Comparison of ENCODE assay signal across 24 cellular contexts in the genomic region with DNA sequence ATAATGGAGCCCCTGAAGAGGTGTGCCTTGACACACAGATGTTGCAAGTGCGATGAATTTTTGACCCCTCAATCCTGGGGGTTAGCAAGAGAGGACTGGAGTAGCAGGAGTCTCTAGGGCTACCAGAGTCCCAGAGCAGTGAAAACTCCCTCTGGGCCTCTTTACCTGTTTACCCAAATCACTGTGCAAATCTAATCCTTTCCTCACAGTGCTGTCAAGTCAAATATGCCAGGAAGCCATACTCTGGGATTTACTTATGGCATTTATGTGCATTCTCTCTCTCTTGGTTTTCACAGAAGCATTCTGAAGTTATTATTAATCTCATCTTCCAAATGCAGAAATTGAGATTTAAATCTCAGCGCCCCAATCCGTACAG.
DNase-seq lines count a peak whose midpoint lies in the region; ATAC-seq and TF ChIP-seq lines count a peak whose summit lies in the region.
"Had no signal": no experiment of that assay in that cellular context is flagged by ENCODE, and none has a peak within 500 bp of the region (broad histone marks: within the 10 kb centered on the region; RNA-seq: fewer than 3 reads in every experiment).

No MANE protein-coding gene starts in this region.

- intact Hi-C loops in Calu3 (cut with micrococcal nuclease; ENCODE audit: unreplicated experiment): no loop called here

- H3K4me3 Mint-ChIP-seq in Calu3 (ENCODE audit: low read depth, unreplicated experiment) (no peak overlapping the region), osteocyte (ENCODE audit: unreplicated experiment) (peak overlapping the region; percentile 47)
- H3K4me3 Mint-ChIP-seq in activated CD8-positive, alpha-beta T cell treated with anti-CD3 and anti-CD28 coated beads, Interleukin-2, amount 10 ng/mL, durations not matched to agents 7 days and 5 days: no peak overlapping the region
- no peak overlapping the region for H3K4me3 Mint-ChIP-seq in effector memory CD8-positive, alpha-beta T cell
- H3K4me3 Mint-ChIP-seq: CD4-positive, alpha-beta T cell had no signal

- H3K27me3 Mint-ChIP-seq in Calu3 (ENCODE audit: unreplicated experiment): no peaks in the 10 kb centered on the region
- no peaks in the 10 kb centered on the region for H3K27me3 Mint-ChIP-seq in osteocyte (ENCODE audit: unreplicated experiment)
- H3K27me3 Mint-ChIP-seq in activated CD8-positive, alpha-beta T cell treated with anti-CD3 and anti-CD28 coated beads, Interleukin-2, amount 10 ng/mL, durations not matched to agents 7 days and 5 days (ENCODE audit: low read depth): peaks cover 33% of the 10 kb centered on the region
- H3K27me3 Mint-ChIP-seq in effector memory CD8-positive, alpha-beta T cell: peaks cover 35 to 52% of the 10 kb centered on the region in 2 donors

- peaks cover 28% of the 10 kb centered on the region for H3K4me1 Mint-ChIP-seq in Calu3 (ENCODE audit: low read depth, unreplicated experiment)
- H3K4me1 Mint-ChIP-seq in osteocyte (ENCODE audit: unreplicated experiment): peaks cover 74% of the 10 kb centered on the region
- peaks cover 11% of the 10 kb centered on the region for H3K4me1 Mint-ChIP-seq in activated CD8-positive, alpha-beta T cell treated with anti-CD3 and anti-CD28 coated beads, Interleukin-2, amount 10 ng/mL, durations not matched to agents 7 days and 5 days (ENCODE audit: low read depth)
- no peaks in the 10 kb centered on the region for H3K4me1 Mint-ChIP-seq in effector memory CD8-positive, alpha-beta T cell (ENCODE audit: low read depth in 2 of 2)

- peaks cover 13% of the 10 kb centered on the region for H3K36me3 Mint-ChIP-seq in Calu3 (ENCODE audit: insufficient read depth, unreplicated experiment)
- H3K36me3 Mint-ChIP-seq in osteocyte (ENCODE audit: unreplicated experiment): peaks cover 3% of the 10 kb centered on the region
- H3K36me3 Mint-ChIP-seq in activated CD8-positive, alpha-beta T cell treated with anti-CD3 and anti-CD28 coated beads, Interleukin-2, amount 10 ng/mL, durations not matched to agents 7 days and 5 days (ENCODE audit: low read depth): no peaks in the 10 kb centered on the region
- no peaks in the 10 kb centered on the region for H3K36me3 Mint-ChIP-seq in effector memory CD8-positive, alpha-beta T cell (ENCODE audit: insufficient read depth)

- CTCF ChIA-PET in Calu3 (lab: Charles Lee): interaction anchor here (1.0 to 1.2 kb wide), 2 partner anchors 109 to 170 kb away, joined by 4 read pairs; no protein-coding TSS in a partner anchor
- CTCF ChIA-PET in activated CD8-positive, alpha-beta T cell treated with anti-CD3 and anti-CD28 coated beads, Interleukin-2, amount 10 ng/mL, durations not matched to agents 7 days and 5 days (lab: Charles Lee): interaction anchor here (1.1 to 1.5 kb wide), 2 partner anchors 12 to 26 kb away, joined by 3 to 4 read pairs; no protein-coding TSS in a partner anchor

- H3K9me3 Mint-ChIP-seq in Calu3 (ENCODE audit: low read depth, unreplicated experiment) (peaks cover 2% of the 10 kb centered on the region), osteocyte (ENCODE audit: unreplicated experiment) (peaks cover 5% of the 10 kb centered on the region)
- H3K9me3 Mint-ChIP-seq in activated CD8-positive, alpha-beta T cell treated with anti-CD3 and anti-CD28 coated beads, Interleukin-2, amount 10 ng/mL, durations not matched to agents 7 days and 5 days (ENCODE audit: insufficient read depth): peaks cover 4% of the 10 kb centered on the region
- H3K9me3 Mint-ChIP-seq in effector memory CD8-positive, alpha-beta T cell: no peaks in the 10 kb centered on the region
- H3K9me3 Mint-ChIP-seq: CD4-positive, alpha-beta T cell; HFFc6 had no signal

- peak overlapping the region; percentile 10 to 80 for H3K27ac ChIP-seq in coronary artery
- H3K27ac ChIP-seq: HL-60, SJSA1 had no signal

- peak overlapping the region; percentile 75 for H3K27ac Mint-ChIP-seq in Calu3 (ENCODE audit: unreplicated experiment)
- H3K27ac Mint-ChIP-seq in osteocyte (ENCODE audit: unreplicated experiment): peak overlapping the region; percentile 95
- no peak overlapping the region for H3K27ac Mint-ChIP-seq in activated CD8-positive, alpha-beta T cell treated with anti-CD3 and anti-CD28 coated beads, Interleukin-2, amount 10 ng/mL, durations not matched to agents 7 days and 5 days
- H3K27ac Mint-ChIP-seq in effector memory CD8-positive, alpha-beta T cell: no peak overlapping the region
- H3K27ac Mint-ChIP-seq: CD4-positive, alpha-beta T cell had no signal

- no TSS peak for BruUV-seq in Calu3 (replicated peaks; lab: Mats Ljungman, UMichigan)

- no peak overlapping the region for H3K4me3 ChIP-seq in coronary artery
- H3K4me3 ChIP-seq: BLaER1 treated with 17β-estradiol and CSF1 and Interleukin-3, amounts not matched to agents 10 nM and 100 nM; GM23248; HAP-1; SJSA1 had no signal

- TF ChIP-seq CTCF in Calu3 (IDR thresholded peaks at IDR 0.05; ENCODE audit: unreplicated experiment): no peak
- TF ChIP-seq CTCF in coronary artery (IDR thresholded peaks at IDR 0.05): no peak
- no peak for TF ChIP-seq CTCF in osteocyte (IDR thresholded peaks at IDR 0.05)

- ATAC-seq in activated CD8-positive, alpha-beta T cell treated with anti-CD3 and anti-CD28 coated beads, Interleukin-2, amount 10 ng/mL, durations not matched to agents 7 days and 5 days: no peak
- no peak for ATAC-seq in HG02938 (IDR thresholded peaks at IDR 0.05; ENCODE audit: unreplicated experiment)
- ATAC-seq in effector memory CD8-positive, alpha-beta T cell (replicated peaks): no peak
- ATAC-seq: PC-3 had no signal

- DNase-seq in Calu3: no peak
- DNase-seq in NCI-H69 (lab: John Stamatoyannopoulos, UW): peak; percentile 4
- DNase-seq in coronary artery (ENCODE audit: low spot score): no peak
- DNase-seq in osteocyte (ENCODE audit: extremely low spot score, unreplicated experiment): peak; percentile 1
- no peak for DNase-seq in activated CD8-positive, alpha-beta T cell treated with anti-CD3 and anti-CD28 coated beads, Interleukin-2, amount 10 ng/mL, durations not matched to agents 7 days and 5 days
- no peak for DNase-seq in NOMO-1 treated with dmso at 0.1 percent for 144 hours (lab: John Stamatoyannopoulos, UW; ENCODE audit: unreplicated experiment)
- no peak for DNase-seq in effector memory CD8-positive, alpha-beta T cell
- DNase-seq: AML-193; CD4-positive, alpha-beta T cell; DMS53; Karpas-422; NCI-H1105; NCI-H1436 treated with DMSO at 0.1 percent for 48 hours; NCI-H187 treated with DMSO at 0.1 percent for 48 hours; NCI-H524; NCI-H774; PC-3 had no signal

- POLR2A ChIA-PET in activated CD8-positive, alpha-beta T cell treated with anti-CD3 and anti-CD28 coated beads, Interleukin-2, amount 10 ng/mL, durations not matched to agents 7 days and 5 days (lab: Charles Lee): no interaction called here

Comparison
In these comparisons a context has a peak if more than half of its experiments do, and no peak if none do; other contexts are left out.
1. DNase-seq: peak in NCI-H69 (single experiment) and osteocyte (single experiment); none in Calu3 (single experiment), coronary artery (single experiment), activated CD8-positive, alpha-beta T cell treated with anti-CD3 and anti-CD28 coated beads, Interleukin-2, amount 10 ng/mL, durations not matched to agents 7 days and 5 days (single experiment), NOMO-1 treated with dmso at 0.1 percent for 144 hours (single experiment) and effector memory CD8-positive, alpha-beta T cell (0 of 3).
2. H3K27ac Mint-ChIP-seq: peak in Calu3 (single experiment) and osteocyte (single experiment); none in activated CD8-positive, alpha-beta T cell treated with anti-CD3 and anti-CD28 coated beads, Interleukin-2, amount 10 ng/mL, durations not matched to agents 7 days and 5 days (single experiment) and effector memory CD8-positive, alpha-beta T cell (0 of 2).